1 cellular context compared by ENCODE assay signal in the genomic region with DNA sequence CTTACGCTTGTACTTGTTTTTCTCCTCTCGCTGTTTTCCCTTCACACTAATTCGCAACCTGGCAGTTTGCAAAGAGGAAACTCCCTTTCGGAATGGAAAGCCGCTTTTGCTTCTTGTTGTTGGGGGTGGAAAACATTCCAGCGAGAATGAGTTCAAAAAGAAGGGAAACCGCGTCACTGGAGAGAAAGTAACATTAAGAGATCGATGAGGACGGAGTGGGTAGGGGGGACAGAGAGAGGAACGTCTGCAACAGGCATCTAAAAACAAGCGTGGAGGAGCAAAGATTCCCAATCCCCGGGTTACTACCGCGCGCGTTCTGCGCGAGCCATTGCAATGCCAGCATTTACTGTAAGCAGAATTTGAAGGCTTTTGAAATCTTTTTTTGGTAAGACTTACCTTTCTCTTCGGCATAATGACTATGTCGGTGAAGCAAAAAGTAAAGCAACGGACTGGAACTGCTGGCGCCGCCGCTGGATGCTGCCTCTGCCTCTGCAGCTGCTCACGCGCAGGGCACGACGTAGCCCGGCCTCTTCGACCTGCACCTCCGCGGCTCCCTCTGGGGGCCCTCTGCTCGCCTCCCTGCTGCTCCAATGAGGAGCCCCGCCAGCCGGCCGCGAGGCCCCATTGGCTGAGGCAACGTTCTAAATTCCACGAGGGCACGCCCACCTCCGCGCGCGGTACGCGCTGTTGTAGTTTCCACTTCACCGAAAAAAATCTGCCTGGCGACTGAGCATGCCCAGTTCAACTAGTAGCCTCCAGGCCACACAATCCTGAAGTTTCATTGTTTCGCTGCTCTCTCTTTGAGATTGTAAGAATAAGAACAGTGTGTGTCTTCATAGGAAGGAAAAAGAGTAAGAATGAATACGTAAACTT.
TF ChIP-seq lines count a peak whose summit lies in the region.

A gene (minus strand): TSS at position 533 of the 873 bp plus-strand sequence.

TF ChIP-seq in liver, 16 proteins besides CTCF, POLR2A, EP300 and RAD21 (continued from another document):
- no peak for TF ChIP-seq FOXA1 (IDR thresholded peaks at IDR 0.05)
